ENCODE assay signal across 2 cellular contexts in genomic region chr15:67746022-67746421, GRCh38.
TF ChIP-seq lines count a peak whose summit lies in the region.

No MANE protein-coding gene starts in this region.

TF ChIP-seq in GM23338, 12 proteins besides CTCF, POLR2A, EP300 and RAD21 (continued from another document):
- TF ChIP-seq, protein P1, sequence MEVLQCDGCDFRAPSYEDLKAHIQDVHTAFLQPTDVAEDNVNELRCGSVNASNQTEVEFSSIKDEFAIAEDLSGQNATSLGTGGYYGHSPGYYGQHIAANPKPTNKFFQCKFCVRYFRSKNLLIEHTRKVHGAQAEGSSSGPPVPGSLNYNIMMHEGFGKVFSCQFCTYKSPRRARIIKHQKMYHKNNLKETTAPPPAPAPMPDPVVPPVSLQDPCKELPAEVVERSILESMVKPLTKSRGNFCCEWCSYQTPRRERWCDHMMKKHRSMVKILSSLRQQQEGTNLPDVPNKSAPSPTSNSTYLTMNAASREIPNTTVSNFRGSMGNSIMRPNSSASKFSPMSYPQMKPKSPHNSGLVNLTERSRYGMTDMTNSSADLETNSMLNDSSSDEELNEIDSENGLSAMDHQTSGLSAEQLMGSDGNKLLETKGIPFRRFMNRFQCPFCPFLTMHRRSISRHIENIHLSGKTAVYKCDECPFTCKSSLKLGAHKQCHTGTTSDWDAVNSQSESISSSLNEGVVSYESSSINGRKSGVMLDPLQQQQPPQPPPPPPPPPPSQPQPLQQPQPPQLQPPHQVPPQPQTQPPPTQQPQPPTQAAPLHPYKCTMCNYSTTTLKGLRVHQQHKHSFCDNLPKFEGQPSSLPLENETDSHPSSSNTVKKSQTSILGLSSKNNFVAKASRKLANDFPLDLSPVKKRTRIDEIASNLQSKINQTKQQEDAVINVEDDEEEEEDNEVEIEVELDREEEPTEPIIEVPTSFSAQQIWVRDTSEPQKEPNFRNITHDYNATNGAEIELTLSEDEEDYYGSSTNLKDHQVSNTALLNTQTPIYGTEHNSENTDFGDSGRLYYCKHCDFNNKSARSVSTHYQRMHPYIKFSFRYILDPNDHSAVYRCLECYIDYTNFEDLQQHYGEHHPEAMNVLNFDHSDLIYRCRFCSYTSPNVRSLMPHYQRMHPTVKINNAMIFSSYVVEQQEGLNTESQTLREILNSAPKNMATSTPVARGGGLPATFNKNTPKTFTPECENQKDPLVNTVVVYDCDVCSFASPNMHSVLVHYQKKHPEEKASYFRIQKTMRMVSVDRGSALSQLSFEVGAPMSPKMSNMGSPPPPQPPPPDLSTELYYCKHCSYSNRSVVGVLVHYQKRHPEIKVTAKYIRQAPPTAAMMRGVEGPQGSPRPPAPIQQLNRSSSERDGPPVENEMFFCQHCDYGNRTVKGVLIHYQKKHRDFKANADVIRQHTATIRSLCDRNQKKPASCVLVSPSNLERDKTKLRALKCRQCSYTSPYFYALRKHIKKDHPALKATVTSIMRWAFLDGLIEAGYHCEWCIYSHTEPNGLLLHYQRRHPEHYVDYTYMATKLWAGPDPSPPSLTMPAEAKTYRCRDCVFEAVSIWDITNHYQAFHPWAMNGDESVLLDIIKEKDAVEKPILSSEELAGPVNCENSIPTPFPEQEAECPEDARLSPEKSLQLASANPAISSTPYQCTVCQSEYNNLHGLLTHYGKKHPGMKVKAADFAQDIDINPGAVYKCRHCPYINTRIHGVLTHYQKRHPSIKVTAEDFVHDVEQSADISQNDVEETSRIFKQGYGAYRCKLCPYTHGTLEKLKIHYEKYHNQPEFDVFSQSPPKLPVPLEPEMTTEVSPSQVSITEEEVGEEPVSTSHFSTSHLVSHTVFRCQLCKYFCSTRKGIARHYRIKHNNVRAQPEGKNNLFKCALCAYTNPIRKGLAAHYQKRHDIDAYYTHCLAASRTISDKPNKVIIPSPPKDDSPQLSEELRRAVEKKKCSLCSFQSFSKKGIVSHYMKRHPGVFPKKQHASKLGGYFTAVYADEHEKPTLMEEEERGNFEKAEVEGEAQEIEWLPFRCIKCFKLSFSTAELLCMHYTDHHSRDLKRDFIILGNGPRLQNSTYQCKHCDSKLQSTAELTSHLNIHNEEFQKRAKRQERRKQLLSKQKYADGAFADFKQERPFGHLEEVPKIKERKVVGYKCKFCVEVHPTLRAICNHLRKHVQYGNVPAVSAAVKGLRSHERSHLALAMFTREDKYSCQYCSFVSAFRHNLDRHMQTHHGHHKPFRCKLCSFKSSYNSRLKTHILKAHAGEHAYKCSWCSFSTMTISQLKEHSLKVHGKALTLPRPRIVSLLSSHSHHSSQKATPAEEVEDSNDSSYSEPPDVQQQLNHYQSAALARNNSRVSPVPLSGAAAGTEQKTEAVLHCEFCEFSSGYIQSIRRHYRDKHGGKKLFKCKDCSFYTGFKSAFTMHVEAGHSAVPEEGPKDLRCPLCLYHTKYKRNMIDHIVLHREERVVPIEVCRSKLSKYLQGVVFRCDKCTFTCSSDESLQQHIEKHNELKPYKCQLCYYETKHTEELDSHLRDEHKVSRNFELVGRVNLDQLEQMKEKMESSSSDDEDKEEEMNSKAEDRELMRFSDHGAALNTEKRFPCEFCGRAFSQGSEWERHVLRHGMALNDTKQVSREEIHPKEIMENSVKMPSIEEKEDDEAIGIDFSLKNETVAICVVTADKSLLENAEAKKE (CRISPR knock-in tag; IDR thresholded peaks at IDR 0.05) = no peak
- TF ChIP-seq ZNF331 (CRISPR knock-in tag; IDR thresholded peaks at IDR 0.05; ENCODE audit: low read depth) = no peak
- no peak for TF ChIP-seq ZNF114 (CRISPR knock-in tag; IDR thresholded peaks at IDR 0.05)
- TF ChIP-seq CREB1 (CRISPR knock-in tag; IDR thresholded peaks at IDR 0.05; ENCODE audit: low read depth) = no peak

TF ChIP-seq in HepG2, 621 proteins besides CTCF, POLR2A, EP300 and RAD21 (continued from another document):
- TF ChIP-seq, protein P2, sequence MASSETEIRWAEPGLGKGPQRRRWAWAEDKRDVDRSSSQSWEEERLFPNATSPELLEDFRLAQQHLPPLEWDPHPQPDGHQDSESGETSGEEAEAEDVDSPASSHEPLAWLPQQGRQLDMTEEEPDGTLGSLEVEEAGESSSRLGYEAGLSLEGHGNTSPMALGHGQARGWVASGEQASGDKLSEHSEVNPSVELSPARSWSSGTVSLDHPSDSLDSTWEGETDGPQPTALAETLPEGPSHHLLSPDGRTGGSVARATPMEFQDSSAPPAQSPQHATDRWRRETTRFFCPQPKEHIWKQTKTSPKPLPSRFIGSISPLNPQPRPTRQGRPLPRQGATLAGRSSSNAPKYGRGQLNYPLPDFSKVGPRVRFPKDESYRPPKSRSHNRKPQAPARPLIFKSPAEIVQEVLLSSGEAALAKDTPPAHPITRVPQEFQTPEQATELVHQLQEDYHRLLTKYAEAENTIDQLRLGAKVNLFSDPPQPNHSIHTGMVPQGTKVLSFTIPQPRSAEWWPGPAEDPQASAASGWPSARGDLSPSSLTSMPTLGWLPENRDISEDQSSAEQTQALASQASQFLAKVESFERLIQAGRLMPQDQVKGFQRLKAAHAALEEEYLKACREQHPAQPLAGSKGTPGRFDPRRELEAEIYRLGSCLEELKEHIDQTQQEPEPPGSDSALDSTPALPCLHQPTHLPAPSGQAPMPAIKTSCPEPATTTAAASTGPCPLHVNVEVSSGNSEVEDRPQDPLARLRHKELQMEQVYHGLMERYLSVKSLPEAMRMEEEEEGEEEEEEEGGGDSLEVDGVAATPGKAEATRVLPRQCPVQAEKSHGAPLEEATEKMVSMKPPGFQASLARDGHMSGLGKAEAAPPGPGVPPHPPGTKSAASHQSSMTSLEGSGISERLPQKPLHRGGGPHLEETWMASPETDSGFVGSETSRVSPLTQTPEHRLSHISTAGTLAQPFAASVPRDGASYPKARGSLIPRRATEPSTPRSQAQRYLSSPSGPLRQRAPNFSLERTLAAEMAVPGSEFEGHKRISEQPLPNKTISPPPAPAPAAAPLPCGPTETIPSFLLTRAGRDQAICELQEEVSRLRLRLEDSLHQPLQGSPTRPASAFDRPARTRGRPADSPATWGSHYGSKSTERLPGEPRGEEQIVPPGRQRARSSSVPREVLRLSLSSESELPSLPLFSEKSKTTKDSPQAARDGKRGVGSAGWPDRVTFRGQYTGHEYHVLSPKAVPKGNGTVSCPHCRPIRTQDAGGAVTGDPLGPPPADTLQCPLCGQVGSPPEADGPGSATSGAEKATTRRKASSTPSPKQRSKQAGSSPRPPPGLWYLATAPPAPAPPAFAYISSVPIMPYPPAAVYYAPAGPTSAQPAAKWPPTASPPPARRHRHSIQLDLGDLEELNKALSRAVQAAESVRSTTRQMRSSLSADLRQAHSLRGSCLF (CRISPR knock-in tag; IDR thresholded peaks at IDR 0.05; ENCODE audit: borderline replicate concordance) = no peak
- TF ChIP-seq ZNF83 (CRISPR knock-in tag; IDR thresholded peaks at IDR 0.05; ENCODE audit: borderline replicate concordance) (no peak), GZF1 (CRISPR knock-in tag; IDR thresholded peaks at IDR 0.05) (no peak), ATF3 (CRISPR knock-in tag; IDR thresholded peaks at IDR 0.05) (no peak), KAT8 (CRISPR knock-in tag; IDR thresholded peaks at IDR 0.05) (no peak), ZSCAN9 (CRISPR knock-in tag; IDR thresholded peaks at IDR 0.05; ENCODE audit: borderline replicate concordance) (no peak)
